ENCODE assay signal across 14 cellular contexts in the genomic region with DNA sequence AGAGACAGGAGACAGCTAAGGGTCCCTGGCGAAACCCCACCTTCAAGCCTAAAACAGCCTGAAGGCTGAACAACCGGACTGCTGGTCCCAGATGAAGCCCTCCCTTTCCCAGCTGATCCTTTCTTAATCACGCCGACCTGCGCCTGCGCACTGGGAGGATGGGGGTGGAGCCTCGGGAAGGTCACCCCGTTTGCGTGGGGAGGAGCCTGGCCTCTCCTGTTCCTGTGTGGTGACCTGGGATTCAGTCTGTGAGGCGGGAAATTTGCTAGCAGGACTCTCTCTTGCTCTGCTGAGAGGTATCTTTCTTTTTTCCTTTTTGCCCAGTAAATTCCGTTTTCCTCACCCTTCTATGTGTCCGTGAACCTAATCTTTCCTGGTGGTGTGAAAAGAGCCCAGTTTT. TPM values are rescaled to one million over a fixed set of nuclear protein-coding genes. Genes with fewer than 3 reads are reported as not detected.
DNase-seq lines count a peak whose midpoint lies in the region; ATAC-seq, FAIRE-seq and TF ChIP-seq lines count a peak whose summit lies in the region.
"Had no signal": no experiment of that assay in that cellular context is flagged by ENCODE, and none has a peak within 500 bp of the region (broad histone marks: within the 10 kb centered on the region; RNA-seq: fewer than 3 reads in every experiment).

No MANE protein-coding gene starts in this region.

- FAIRE-seq in H1 (lab: Jason Lieb, UNC): no peak
- FAIRE-seq: GM19239 had no signal

- H4K91ac ChIP-seq in H1 (replicated peaks; ENCODE audit: insufficient read length, low read length): no peak overlapping the region

- H3K36me3 Mint-ChIP-seq in activated CD4-positive, alpha-beta memory T cell treated with anti-CD3 and anti-CD28 coated beads for 36 hours: no peaks in the 10 kb centered on the region
- H3K36me3 Mint-ChIP-seq in activated CD4-positive, alpha-beta memory T cell treated with anti-CD3 and anti-CD28 coated beads, Interleukin-2, amount 10 ng/mL, durations not matched to agents 7 days and 5 days (ENCODE audit: low read depth): no peaks in the 10 kb centered on the region

- no peaks in the 10 kb centered on the region for H3K9me3 Mint-ChIP-seq in activated CD4-positive, alpha-beta memory T cell treated with anti-CD3 and anti-CD28 coated beads for 36 hours
- no peaks in the 10 kb centered on the region for H3K9me3 Mint-ChIP-seq in activated CD4-positive, alpha-beta memory T cell treated with anti-CD3 and anti-CD28 coated beads, Interleukin-2, amount 10 ng/mL, durations not matched to agents 7 days and 5 days

- no peak for TF ChIP-seq EP300 in H1 (IDR thresholded peaks at IDR 0.05; ENCODE audit: borderline replicate concordance in 1 of 2, low read depth in 2 of 2, low read length in 2 of 2)

- peak overlapping the region in 1 of 4 experiments; percentile 39; a peak in 2 of 8 replicates for H3K4me3 ChIP-seq in H1 (ENCODE audit: extremely low read depth in 1 of 4, insufficient read depth in 2 of 4, low read depth in 3 of 4, low read length in 4 of 4)
- H3K4me3 ChIP-seq in osteoblast (ENCODE audit: insufficient read depth, low read length): no peak overlapping the region
- H3K4me3 ChIP-seq in HAP-1: no peak overlapping the region

- no peak overlapping the region for H3K4ac ChIP-seq in H1 (replicated peaks; ENCODE audit: insufficient read length, low read depth, low read length)

- H2AK5ac ChIP-seq in H1 (ENCODE audit: low read depth, low read length): no peak overlapping the region

- H2BK5ac ChIP-seq in H1 (ENCODE audit: low read depth, low read length): no peak overlapping the region

- no peak; a peak in 1 of 3 replicates for TF ChIP-seq POLR2A in H1 (IDR thresholded peaks at IDR 0.05; ENCODE audit: control extremely low read depth in 1 of 2, low read depth in 2 of 2, low read length in 2 of 2)

- H2AFZ ChIP-seq in H1 (ENCODE audit: low read length) (no peak overlapping the region), osteoblast (ENCODE audit: low read length) (no peak overlapping the region)

- POLR2A ChIA-PET in activated CD4-positive, alpha-beta memory T cell treated with anti-CD3 and anti-CD28 coated beads for 36 hours (lab: Charles Lee): no interaction called here
- POLR2A ChIA-PET in activated CD4-positive, alpha-beta memory T cell treated with anti-CD3 and anti-CD28 coated beads, Interleukin-2, amount 10 ng/mL, durations not matched to agents 7 days and 5 days (lab: Charles Lee): no interaction called here
- POLR2A ChIA-PET in H1 (lab: Charles Lee; ENCODE audit: partially characterized antibody): interaction anchor here (1.3 to 1.7 kb wide), 3 partner anchors 8 to 49 kb away, joined by 4 to 5 read pairs (median 4); a partner anchor contains a TSS

- H3K14ac ChIP-seq in H1 (ENCODE audit: insufficient read length): no peak overlapping the region

- no peak for TF ChIP-seq RAD21 in H1 (IDR thresholded peaks at IDR 0.05 in 1 of 2, conservative IDR thresholded peaks at IDR 0.05 in 1 of 2; ENCODE audit: low read depth in 2 of 2, low read length in 2 of 2)

- H3K79me1 ChIP-seq in H1 (ENCODE audit: low read depth, low read length): no peaks in the 10 kb centered on the region

- H4K20me1 ChIP-seq in H1 (replicated peaks in 1 of 2; ENCODE audit: control insufficient read depth in 1 of 2, insufficient read depth in 2 of 2, low read length in 2 of 2) (no peaks in the 10 kb centered on the region), osteoblast (ENCODE audit: insufficient read depth, low read length) (no peaks in the 10 kb centered on the region)

- peak overlapping the region; percentile 16 to 38; a peak in 3 of 4 replicates for H3K4me2 ChIP-seq in H1 (ENCODE audit: insufficient read depth in 1 of 2, low read depth in 2 of 2, low read length in 2 of 2)
- H3K4me2 ChIP-seq in osteoblast (ENCODE audit: insufficient read depth, low read length): peak overlapping the region; percentile 49

- H3K27me3 Mint-ChIP-seq in activated CD4-positive, alpha-beta memory T cell treated with anti-CD3 and anti-CD28 coated beads for 36 hours: peaks cover 29% of the 10 kb centered on the region
- H3K27me3 Mint-ChIP-seq in activated CD4-positive, alpha-beta memory T cell treated with anti-CD3 and anti-CD28 coated beads, Interleukin-2, amount 10 ng/mL, durations not matched to agents 7 days and 5 days: peaks cover 28% of the 10 kb centered on the region

- no peak overlapping the region; the same call in 1 of the 2 replicates for H2BK15ac ChIP-seq in H1 (ENCODE audit: low read length)

- TF ChIP-seq CTCF in H1 (IDR thresholded peaks at IDR 0.05; ENCODE audit: control extremely low read depth in 1 of 3, insufficient read depth in 1 of 3, low read depth in 1 of 3, low read length in 3 of 3) (no peak), osteoblast (IDR thresholded peaks at IDR 0.05; ENCODE audit: extremely low read depth, low read depth, low read length) (no peak)

- H4K5ac ChIP-seq in H1 (ENCODE audit: insufficient read length, low read depth, low read length): no peak overlapping the region

- H2BK20ac ChIP-seq in H1 (ENCODE audit: low read length): no peak overlapping the region

- no peaks in the 10 kb centered on the region for H3K23me2 ChIP-seq in H1 (ENCODE audit: low read depth, low read length)

- no peak overlapping the region for H2BK12ac ChIP-seq in H1 (ENCODE audit: low read depth, low read length)

- CTCF ChIA-PET in activated CD4-positive, alpha-beta memory T cell treated with anti-CD3 and anti-CD28 coated beads for 36 hours (lab: Charles Lee): no interaction called here
- CTCF ChIA-PET in activated CD4-positive, alpha-beta memory T cell treated with anti-CD3 and anti-CD28 coated beads, Interleukin-2, amount 10 ng/mL, durations not matched to agents 7 days and 5 days (lab: Charles Lee): no interaction called here
- CTCF ChIA-PET in H1 (lab: Charles Lee; ENCODE audit: partially characterized antibody): interaction anchor here (1.0 to 2.1 kb wide), 4 partner anchors 12 to 128 kb away, joined by 3 to 8 read pairs (median 3); no protein-coding TSS in a partner anchor

- H3K23ac ChIP-seq in H1 (ENCODE audit: insufficient read length): no peak overlapping the region

- no peak overlapping the region; a peak in 1 of 7 replicates for H3K9ac ChIP-seq in H1 (replicated peaks in 1 of 4; ENCODE audit: extremely low read depth in 1 of 4, low read depth in 3 of 4, low read length in 3 of 4)

- no peak overlapping the region for H3K27ac Mint-ChIP-seq in activated CD4-positive, alpha-beta memory T cell treated with anti-CD3 and anti-CD28 coated beads for 36 hours
- H3K27ac Mint-ChIP-seq in activated CD4-positive, alpha-beta memory T cell treated with anti-CD3 and anti-CD28 coated beads, Interleukin-2, amount 10 ng/mL, durations not matched to agents 7 days and 5 days: no peak overlapping the region

- H3K4me1 ChIP-seq in H1 (replicated peaks in 1 of 4; ENCODE audit: control insufficient read depth in 3 of 4, insufficient read depth in 4 of 4, low read length in 3 of 4): peaks cover 0 to 5% (median 1%) of the 10 kb centered on the region in 4 experiments; a peak in 3 of 7 replicates
- H3K4me1 ChIP-seq in osteoblast (ENCODE audit: insufficient read depth, low read length): peaks cover 58% of the 10 kb centered on the region
- no peaks in the 10 kb centered on the region for H3K4me1 ChIP-seq in HAP-1

- no peak overlapping the region for H3K4me3 Mint-ChIP-seq in activated CD4-positive, alpha-beta memory T cell treated with anti-CD3 and anti-CD28 coated beads for 36 hours
- H3K4me3 Mint-ChIP-seq in activated CD4-positive, alpha-beta memory T cell treated with anti-CD3 and anti-CD28 coated beads, Interleukin-2, amount 10 ng/mL, durations not matched to agents 7 days and 5 days: no peak overlapping the region

- DNase-seq in activated CD4-positive, alpha-beta memory T cell treated with anti-CD3 and anti-CD28 coated beads for 36 hours: peak; percentile 17
- no peak for DNase-seq in activated CD4-positive, alpha-beta memory T cell treated with anti-CD3 and anti-CD28 coated beads, Interleukin-2, amount 10 ng/mL, durations not matched to agents 7 days and 5 days
- peak; percentile 23 for DNase-seq in NOMO-1 treated with DMSO at 0.1 percent for 48 hours (lab: John Stamatoyannopoulos, UW; ENCODE audit: unreplicated experiment)
- peak in 1 of 2 experiments; percentile 62 for DNase-seq in H1 (ENCODE audit: low read depth in 1 of 2, low spot score in 2 of 2)
- DNase-seq in osteoblast (ENCODE audit: insufficient read length, low spot score, missing footprints): peak; percentile 66
- DNase-seq in HAP-1 (ENCODE audit: low spot score in 2 of 2): no peak
- DNase-seq: ACHN; activated CD4-positive, CD25-positive, alpha-beta regulatory T cell treated with anti-CD3 and anti-CD28 coated beads, Interleukin-2, amount 50 U/mL, for 72 hours; activated effector memory CD4-positive, alpha-beta T cell treated with anti-CD3 and anti-CD28 coated beads, Interleukin-2, amount 50 U/mL, for 16 hours; GOT3; NCI-H1092 treated with DMSO at 0.1 percent for 48 hours had no signal

- H3K27ac ChIP-seq in H1 (ENCODE audit: low read depth, low read length) (no peak overlapping the region), osteoblast (ENCODE audit: low read depth, low read length) (no peak overlapping the region)

- H2BK120ac ChIP-seq in H1 (replicated peaks; ENCODE audit: low read depth, low read length): no peak overlapping the region

- in situ Hi-C loops in HAP-1 (cut with MboI; ENCODE audit: low sequenced_read_pairs): no loop called here

- ATAC-seq in HG02840 (IDR thresholded peaks at IDR 0.05; ENCODE audit: low FRiP score, unreplicated experiment) (no peak), GM18519 (IDR thresholded peaks at IDR 0.05; ENCODE audit: low FRiP score, unreplicated experiment) (no peak)

- peaks cover 0 to 6% of the 10 kb centered on the region in 2 experiments; a peak in 1 of 4 replicates for H3K9me3 ChIP-seq in H1 (ENCODE audit: insufficient read depth in 2 of 2, low read depth in 1 of 2, low read length in 1 of 2)
- no peaks in the 10 kb centered on the region for H3K9me3 ChIP-seq in osteoblast (ENCODE audit: low read depth, low read length)
- no peaks in the 10 kb centered on the region for H3K9me3 ChIP-seq in HAP-1

- no peaks in the 10 kb centered on the region for H3K4me1 Mint-ChIP-seq in activated CD4-positive, alpha-beta memory T cell treated with anti-CD3 and anti-CD28 coated beads for 36 hours (ENCODE audit: low read depth)
- H3K4me1 Mint-ChIP-seq in activated CD4-positive, alpha-beta memory T cell treated with anti-CD3 and anti-CD28 coated beads, Interleukin-2, amount 10 ng/mL, durations not matched to agents 7 days and 5 days: no peaks in the 10 kb centered on the region

- peaks cover 0 to 39% (median 5%) of the 10 kb centered on the region in 4 experiments; a peak in 3 of 8 replicates for H3K36me3 ChIP-seq in H1 (ENCODE audit: control insufficient read depth in 2 of 4, insufficient read depth in 4 of 4, low read length in 3 of 4)
- peaks cover 14% of the 10 kb centered on the region for H3K36me3 ChIP-seq in osteoblast (ENCODE audit: insufficient read depth, low read length)
- H3K36me3 ChIP-seq in HAP-1 (replicated peaks): no peaks in the 10 kb centered on the region

- H3K56ac ChIP-seq in H1 (replicated peaks; ENCODE audit: insufficient read length, low read depth, low read length): no peak overlapping the region

- intact Hi-C loops in activated CD4-positive, alpha-beta memory T cell treated with anti-CD3 and anti-CD28 coated beads for 36 hours (cut with micrococcal nuclease): no loop called here

- H3K18ac ChIP-seq in H1 (ENCODE audit: extremely low read depth, low read length): no peak overlapping the region

- no peaks in the 10 kb centered on the region; a peak in 1 of 4 replicates for H3K79me2 ChIP-seq in H1 (ENCODE audit: control insufficient read depth in 1 of 2, insufficient read depth in 2 of 2, low read length in 2 of 2)
- H3K79me2 ChIP-seq in osteoblast (ENCODE audit: insufficient read depth, low read length): peaks cover 5% of the 10 kb centered on the region

- H4K8ac ChIP-seq in H1 (ENCODE audit: extremely low read depth, insufficient read depth, low read length): no peak overlapping the region

- 61% methylated on average over 12 of the region's 12 CpGs; no CpG with 5 or more reads in 1 of the 2 experiments for WGBS in H1 (ENCODE audit: extremely low coverage in 1 of 2, insufficient coverage in 1 of 2, insufficient read length in 1 of 2, insufficient replicate concordance in 2 of 2, low coverage in 1 of 2, low lambda C conversion rate in 2 of 2, missing lambda C conversion rate in 1 of 2), 2 experiments

- H3K27me3 ChIP-seq in H1 (replicated peaks in 1 of 4; ENCODE audit: control insufficient read depth in 3 of 4, extremely low read depth in 1 of 4, insufficient read depth in 3 of 4, low read length in 3 of 4): no peaks in the 10 kb centered on the region
- no peaks in the 10 kb centered on the region for H3K27me3 ChIP-seq in osteoblast (ENCODE audit: insufficient read depth, low read length)
- no peaks in the 10 kb centered on the region for H3K27me3 ChIP-seq in HAP-1 (ENCODE audit: low read depth)

RNA-seq across cellular contexts. Expression of a gene that starts 9.6 kb away (rescaled TPM):
- total RNA-seq in activated CD4-positive, alpha-beta memory T cell treated with anti-CD3 and anti-CD28 coated beads for 36 hours: not detected
- total RNA-seq in activated CD4-positive, alpha-beta memory T cell treated with anti-CD3 and anti-CD28 coated beads, Interleukin-2, amount 10 ng/mL, durations not matched to agents 7 days and 5 days: not detected
- 3.5 and 3.6 TPM in 2 replicates for total RNA-seq in H1 (2021; fragmentation: NEBNext Ultra II Directional; extraction: Animal tissue kit (Norgen Biotek cat#: 25700))
- polyA plus RNA-seq in H1 (2011; rRNA removed): 11.9 and 13.8 TPM in 2 replicates
- 13.6 TPM for polyA plus RNA-seq in H1 (2011; cell fraction: cytosol; rRNA removed)
- 49.4 TPM for polyA plus RNA-seq in H1 (2011; cell fraction: nucleus; rRNA removed)
- polyA plus RNA-seq in H1 (2012, experiment 1 of 2): 9.6 to 13.6 TPM (median 12.0 TPM) in 4 replicates
- 4.5 TPM for polyA plus RNA-seq in H1 (2012, experiment 2 of 2)
- polyA plus RNA-seq in H1 (2013, experiment 1 of 2): 1.1 TPM
- 0.57 TPM for polyA plus RNA-seq in H1 (2013, experiment 2 of 2)
- 15.2 TPM in 2 replicates for polyA minus RNA-seq in H1 (2011; rRNA and poly(A)+ RNA removed)
- polyA minus RNA-seq in H1 (2011; cell fraction: cytosol; rRNA and poly(A)+ RNA removed): 7.3 TPM
- 19.7 TPM for polyA minus RNA-seq in H1 (2011; cell fraction: nucleus; rRNA and poly(A)+ RNA removed)
- 63.3 and 72.2 TPM in 2 replicates for total RNA-seq in osteoblast

Comparison
In these comparisons a context has a peak if more than half of its experiments do, and no peak if none do; other contexts are left out.
1. DNase-seq: peak in activated CD4-positive, alpha-beta memory T cell treated with anti-CD3 and anti-CD28 coated beads for 36 hours (single experiment), NOMO-1 treated with DMSO at 0.1 percent for 48 hours (single experiment) and osteoblast (single experiment); none in activated CD4-positive, alpha-beta memory T cell treated with anti-CD3 and anti-CD28 coated beads, Interleukin-2, amount 10 ng/mL, durations not matched to agents 7 days and 5 days (single experiment) and HAP-1 (0 of 2).
2. RNA of a gene that starts 9.6 kb away (total RNA-seq): 63.3 to 72.2 TPM in osteoblast; 3.5 to 3.6 TPM in H1, not detected in activated CD4-positive, alpha-beta memory T cell treated with anti-CD3 and anti-CD28 coated beads, Interleukin-2, amount 10 ng/mL, durations not matched to agents 7 days and 5 days and not detected in activated CD4-positive, alpha-beta memory T cell treated with anti-CD3 and anti-CD28 coated beads for 36 hours; every median in the first group is over 10 times any median in the second.